In genomic region chr2:59182249-59182648, GRCh38 we compare ENCODE assay signal across 9 cellular contexts.
DNase-seq lines count a peak whose midpoint lies in the region; ATAC-seq, FAIRE-seq and TF ChIP-seq lines count a peak whose summit lies in the region.
"Had no signal": no experiment of that assay in that cellular context is flagged by ENCODE, and none has a peak within 500 bp of the region (broad histone marks: within the 10 kb centered on the region; RNA-seq: fewer than 3 reads in every experiment).

No MANE protein-coding gene starts in this region.

- ATAC-seq in K562: peak; percentile 89
- ATAC-seq in GM21576 (IDR thresholded peaks at IDR 0.05; ENCODE audit: unreplicated experiment): no peak
- ATAC-seq: activated T-cell treated with anti-CD3 and anti-CD28 coated beads, Interleukin-2, amount 50 U/mL, for 72 hours had no signal

- intact Hi-C loops in K562 (cut with micrococcal nuclease): loop anchor here (5.0 to 10.0 kb wide), 2 partner anchors 155 to 607 kb away; no protein-coding TSS in a partner anchor

- TF ChIP-seq EP300 in K562 (IDR thresholded peaks at IDR 0.05; ENCODE audit: low read length): no peak

- DNase-seq in NCI-H345 (lab: John Stamatoyannopoulos, UW): peak; percentile 27
- DNase-seq in NCI-H345 treated with DMSO at 0.1 percent for 48 hours (lab: John Stamatoyannopoulos, UW; ENCODE audit: unreplicated experiment): no peak
- peak; percentile 64 for DNase-seq in Karpas-422
- peak; percentile 25 to 54 (median 42) for DNase-seq in K562 (ENCODE audit: extremely low read depth in 1 of 4, low spot score in 3 of 4)
- DNase-seq in pons (ENCODE audit: low spot score): peak; percentile 39
- DNase-seq in cerebellar nuclear complex (lab: John Stamatoyannopoulos, UW): no peak
- DNase-seq in activated effector memory CD4-positive, alpha-beta T cell treated with Interleukin-2 at 50 U/mL for 16 hours: no peak

- no TSS peak for BruUV-seq in K562 (replicated peaks; lab: Mats Ljungman, UMichigan)

- TF ChIP-seq POLR2A in K562 (conservative IDR thresholded peaks at IDR 0.05): no peak

- no peak overlapping the region for H3K4me2 ChIP-seq in Karpas-422 (ENCODE audit: low read depth, low read length, poor library complexity, severe bottlenecking)
- no peak overlapping the region for H3K4me2 ChIP-seq in K562 (ENCODE audit: insufficient read depth, low read length)

- in situ Hi-C loops in K562 (cut with MboI): no loop called here

- H3K79me2 ChIP-seq in Karpas-422 (ENCODE audit: low read length) (no peaks in the 10 kb centered on the region), K562 (ENCODE audit: control insufficient read depth, insufficient read depth, low read length) (no peaks in the 10 kb centered on the region)

- POLR2A ChIA-PET in K562 (lab: Yijun Ruan, JAX): interaction anchor here (0.6 kb wide), 1 partner anchor 24 kb away, joined by 3 read pairs; no protein-coding TSS in a partner anchor

- H3K9ac ChIP-seq in Karpas-422 (ENCODE audit: low read length) (no peak overlapping the region), K562 (ENCODE audit: insufficient read depth in 1 of 2, low read depth in 2 of 2, low read length in 2 of 2) (no peak overlapping the region)

- FAIRE-seq in K562 (lab: Jason Lieb, UNC): peak; percentile 54

- peak; percentile 48 to 63 for TF ChIP-seq RAD21 in K562 (CRISPR knock-in tag; conservative IDR thresholded peaks at IDR 0.05 in 1 of 2, IDR thresholded peaks at IDR 0.05 in 1 of 2)

- no peaks in the 10 kb centered on the region for H3K4me1 ChIP-seq in Karpas-422 (ENCODE audit: low read length)
- no peaks in the 10 kb centered on the region; a peak in 1 of 5 replicates for H3K4me1 ChIP-seq in K562 (replicated peaks in 1 of 2; ENCODE audit: control insufficient read depth in 2 of 2, insufficient read depth in 2 of 2, low read length in 2 of 2)

- no peak overlapping the region for H3K4me3 ChIP-seq in Karpas-422 (ENCODE audit: low read length)
- H3K4me3 ChIP-seq in K562: no peak overlapping the region

- peak; percentile 47 to 61 (median 60) for TF ChIP-seq CTCF in K562 (IDR thresholded peaks at IDR 0.05 in 2 of 3, conservative IDR thresholded peaks at IDR 0.05 in 1 of 3; ENCODE audit: insufficient read depth in 2 of 3, low read depth in 1 of 3, low read length in 3 of 3)

- H4K20me1 ChIP-seq in Karpas-422 (ENCODE audit: insufficient read depth, low read depth, low read length) (no peaks in the 10 kb centered on the region), K562 (replicated peaks; ENCODE audit: control insufficient read depth, insufficient read depth, low read length) (no peaks in the 10 kb centered on the region)

- 0% methylated on average over 3 of the region's 3 CpGs for WGBS in K562 (ENCODE audit: insufficient coverage, low coverage, missing lambda C conversion rate)

- no peaks in the 10 kb centered on the region for H3K27me3 ChIP-seq in Karpas-422 (ENCODE audit: low read length)
- H3K27me3 ChIP-seq in K562 (ENCODE audit: control insufficient read depth in 2 of 2, insufficient read depth in 2 of 2, low read length in 2 of 2): no peaks in the 10 kb centered on the region

- H3K9me1 ChIP-seq in K562 (ENCODE audit: control insufficient read depth, insufficient read depth, low read length): peaks cover 3% of the 10 kb centered on the region

- CTCF ChIA-PET in K562 (lab: Yijun Ruan, JAX; ENCODE audit: low intra/inter-chr PET ratio): no interaction called here

- no peaks in the 10 kb centered on the region for H3K36me3 ChIP-seq in Karpas-422 (ENCODE audit: insufficient read depth, low read length)
- H3K36me3 ChIP-seq in K562 (ENCODE audit: control insufficient read depth, insufficient read depth, low read length): no peaks in the 10 kb centered on the region

- H3K9me2 ChIP-seq in Karpas-422 (replicated peaks; ENCODE audit: insufficient read depth, low read length): no peaks in the 10 kb centered on the region

- H3K27ac ChIP-seq in Karpas-422 (ENCODE audit: low read length): no peak overlapping the region
- no peak overlapping the region for H3K27ac ChIP-seq in K562 (ENCODE audit: extremely low read depth, low read depth, low read length)

- H2AFZ ChIP-seq in Karpas-422 (ENCODE audit: low read length) (no peak overlapping the region), K562 (ENCODE audit: low read depth, low read length) (no peak overlapping the region)

- H3K9me3 ChIP-seq in Karpas-422 (ENCODE audit: low read length): no peaks in the 10 kb centered on the region
- H3K9me3 ChIP-seq in K562 (replicated peaks; ENCODE audit: control insufficient read depth, insufficient read depth, low read depth, low read length): no peaks in the 10 kb centered on the region

TF ChIP-seq in K562, 482 proteins besides CTCF, POLR2A, EP300 and RAD21:
- TF ChIP-seq, protein P1, sequence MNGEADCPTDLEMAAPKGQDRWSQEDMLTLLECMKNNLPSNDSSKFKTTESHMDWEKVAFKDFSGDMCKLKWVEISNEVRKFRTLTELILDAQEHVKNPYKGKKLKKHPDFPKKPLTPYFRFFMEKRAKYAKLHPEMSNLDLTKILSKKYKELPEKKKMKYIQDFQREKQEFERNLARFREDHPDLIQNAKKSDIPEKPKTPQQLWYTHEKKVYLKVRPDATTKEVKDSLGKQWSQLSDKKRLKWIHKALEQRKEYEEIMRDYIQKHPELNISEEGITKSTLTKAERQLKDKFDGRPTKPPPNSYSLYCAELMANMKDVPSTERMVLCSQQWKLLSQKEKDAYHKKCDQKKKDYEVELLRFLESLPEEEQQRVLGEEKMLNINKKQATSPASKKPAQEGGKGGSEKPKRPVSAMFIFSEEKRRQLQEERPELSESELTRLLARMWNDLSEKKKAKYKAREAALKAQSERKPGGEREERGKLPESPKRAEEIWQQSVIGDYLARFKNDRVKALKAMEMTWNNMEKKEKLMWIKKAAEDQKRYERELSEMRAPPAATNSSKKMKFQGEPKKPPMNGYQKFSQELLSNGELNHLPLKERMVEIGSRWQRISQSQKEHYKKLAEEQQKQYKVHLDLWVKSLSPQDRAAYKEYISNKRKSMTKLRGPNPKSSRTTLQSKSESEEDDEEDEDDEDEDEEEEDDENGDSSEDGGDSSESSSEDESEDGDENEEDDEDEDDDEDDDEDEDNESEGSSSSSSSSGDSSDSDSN (IDR thresholded peaks at IDR 0.05; ENCODE audit: borderline replicate concordance in 1 of 2, low read depth in 2 of 2, low read length in 2 of 2): no peak
- TF ChIP-seq, protein P2, sequence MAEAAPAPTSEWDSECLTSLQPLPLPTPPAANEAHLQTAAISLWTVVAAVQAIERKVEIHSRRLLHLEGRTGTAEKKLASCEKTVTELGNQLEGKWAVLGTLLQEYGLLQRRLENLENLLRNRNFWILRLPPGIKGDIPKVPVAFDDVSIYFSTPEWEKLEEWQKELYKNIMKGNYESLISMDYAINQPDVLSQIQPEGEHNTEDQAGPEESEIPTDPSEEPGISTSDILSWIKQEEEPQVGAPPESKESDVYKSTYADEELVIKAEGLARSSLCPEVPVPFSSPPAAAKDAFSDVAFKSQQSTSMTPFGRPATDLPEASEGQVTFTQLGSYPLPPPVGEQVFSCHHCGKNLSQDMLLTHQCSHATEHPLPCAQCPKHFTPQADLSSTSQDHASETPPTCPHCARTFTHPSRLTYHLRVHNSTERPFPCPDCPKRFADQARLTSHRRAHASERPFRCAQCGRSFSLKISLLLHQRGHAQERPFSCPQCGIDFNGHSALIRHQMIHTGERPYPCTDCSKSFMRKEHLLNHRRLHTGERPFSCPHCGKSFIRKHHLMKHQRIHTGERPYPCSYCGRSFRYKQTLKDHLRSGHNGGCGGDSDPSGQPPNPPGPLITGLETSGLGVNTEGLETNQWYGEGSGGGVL (CRISPR knock-in tag; IDR thresholded peaks at IDR 0.05): no peak
- TF ChIP-seq, protein P3, sequence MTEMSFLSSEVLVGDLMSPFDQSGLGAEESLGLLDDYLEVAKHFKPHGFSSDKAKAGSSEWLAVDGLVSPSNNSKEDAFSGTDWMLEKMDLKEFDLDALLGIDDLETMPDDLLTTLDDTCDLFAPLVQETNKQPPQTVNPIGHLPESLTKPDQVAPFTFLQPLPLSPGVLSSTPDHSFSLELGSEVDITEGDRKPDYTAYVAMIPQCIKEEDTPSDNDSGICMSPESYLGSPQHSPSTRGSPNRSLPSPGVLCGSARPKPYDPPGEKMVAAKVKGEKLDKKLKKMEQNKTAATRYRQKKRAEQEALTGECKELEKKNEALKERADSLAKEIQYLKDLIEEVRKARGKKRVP (CRISPR knock-in tag; IDR thresholded peaks at IDR 0.05): no peak
- TF ChIP-seq PRPF4 (IDR thresholded peaks at IDR 0.05; ENCODE audit: insufficient read depth, low read depth, low read length, poor library complexity, severe bottlenecking): no peak
- TF ChIP-seq ATF7 (IDR thresholded peaks at IDR 0.05): no peak
- no peak for TF ChIP-seq NCOA6 (IDR thresholded peaks at IDR 0.05)
- TF ChIP-seq KLF16 (IDR thresholded peaks at IDR 0.05): 0 out of 2 replicates have a peak, but pooled peaks have one; percentile 6
- TF ChIP-seq ZNF146 (CRISPR knock-in tag; IDR thresholded peaks at IDR 0.05; ENCODE audit: unreplicated experiment): no peak
- TF ChIP-seq DEAF1 (CRISPR knock-in tag; IDR thresholded peaks at IDR 0.05): 0 out of 2 replicates have a peak, but pooled peaks have one; percentile 11
- peak; percentile 27; the same call in 1 of the 2 replicates for TF ChIP-seq SMC3 (conservative IDR thresholded peaks at IDR 0.05; ENCODE audit: insufficient read depth, low read depth, low read length)
- TF ChIP-seq BRD9 (IDR thresholded peaks at IDR 0.05; ENCODE audit: low read depth, partially characterized antibody): no peak
- TF ChIP-seq WHSC1 (IDR thresholded peaks at IDR 0.05; ENCODE audit: low read length): no peak
- no peak for TF ChIP-seq ZNF76 (CRISPR knock-in tag; IDR thresholded peaks at IDR 0.05; ENCODE audit: borderline replicate concordance)

Comparison
In these comparisons a context has a peak if more than half of its experiments do, and no peak if none do; other contexts are left out.
1. DNase-seq: peak in NCI-H345 (single experiment), Karpas-422 (single experiment), K562 (4 of 4) and pons (single experiment); none in NCI-H345 treated with DMSO at 0.1 percent for 48 hours (single experiment), cerebellar nuclear complex (0 of 2) and activated effector memory CD4-positive, alpha-beta T cell treated with Interleukin-2 at 50 U/mL for 16 hours (single experiment).